In genomic region chr12:99259040-99259934, GRCh38 we compare ENCODE assay signal across 18 cellular contexts.
DNase-seq lines count a peak whose midpoint lies in the region; ATAC-seq and TF ChIP-seq lines count a peak whose summit lies in the region.
"Had no signal": no experiment of that assay in that cellular context is flagged by ENCODE, and none has a peak within 500 bp of the region (broad histone marks: within the 10 kb centered on the region; RNA-seq: fewer than 3 reads in every experiment).

No MANE protein-coding gene starts in this region.

- H3K4me3 Mint-ChIP-seq in stimulated activated effector memory CD8-positive, alpha-beta T cell treated with anti-CD3 and anti-CD28 coated beads, Interleukin-12 subunit alpha, Interleukin-12 subunit beta, amount 100 ng/mL, for 72 hours = no peak overlapping the region
- H3K4me3 Mint-ChIP-seq: activated naive CD8-positive, alpha-beta T cell; central memory CD8-positive, alpha-beta T cell had no signal

- no peak for TF ChIP-seq EP300 in suprapubic skin (IDR thresholded peaks at IDR 0.05)

- no peaks in the 10 kb centered on the region for H3K36me3 ChIP-seq in colonic mucosa
- no peaks in the 10 kb centered on the region for H3K36me3 ChIP-seq in suprapubic skin

- H3K36me3 Mint-ChIP-seq in stimulated activated effector memory CD8-positive, alpha-beta T cell treated with anti-CD3 and anti-CD28 coated beads, Interleukin-12 subunit alpha, Interleukin-12 subunit beta, amount 100 ng/mL, for 72 hours = no peaks in the 10 kb centered on the region
- H3K36me3 Mint-ChIP-seq: activated naive CD8-positive, alpha-beta T cell had no signal

- H3K4me3 ChIP-seq in colonic mucosa (no peak overlapping the region), suprapubic skin (no peak overlapping the region)

- no peaks in the 10 kb centered on the region for H3K27me3 ChIP-seq in colonic mucosa
- no peaks in the 10 kb centered on the region for H3K27me3 ChIP-seq in suprapubic skin

- WGBS in suprapubic skin = 56% methylated on average over 12 of the region's 12 CpGs

- no peaks in the 10 kb centered on the region for H3K4me1 Mint-ChIP-seq in stimulated activated effector memory CD8-positive, alpha-beta T cell treated with anti-CD3 and anti-CD28 coated beads, Interleukin-12 subunit alpha, Interleukin-12 subunit beta, amount 100 ng/mL, for 72 hours
- H3K4me1 Mint-ChIP-seq: central memory CD8-positive, alpha-beta T cell had no signal

- H3K9ac ChIP-seq in colonic mucosa (ENCODE audit: low read depth in 2 of 2, low read length in 2 of 2) = no peak overlapping the region

- peak; percentile 28 for ATAC-seq in stimulated activated effector memory CD8-positive, alpha-beta T cell treated with anti-CD3 and anti-CD28 coated beads, Interleukin-12 subunit alpha, Interleukin-12 subunit beta, amount 100 ng/mL, for 72 hours
- no peak for ATAC-seq in HG02588 (IDR thresholded peaks at IDR 0.05; ENCODE audit: unreplicated experiment)

- peak; percentile 13 for DNase-seq in NCI-H82 (lab: John Stamatoyannopoulos, UW)
- no peak for DNase-seq in NCI-H82 treated with DMSO at 0.1 percent for 48 hours (lab: John Stamatoyannopoulos, UW; ENCODE audit: unreplicated experiment)
- peak; percentile 92 for DNase-seq in cerebellar cortex (ENCODE audit: low spot score)
- DNase-seq in iris pigment epithelial cell (ENCODE audit: low read depth) = peak; percentile 6
- no peak for DNase-seq in stimulated activated effector memory CD8-positive, alpha-beta T cell treated with anti-CD3 and anti-CD28 coated beads, Interleukin-12 subunit alpha, Interleukin-12 subunit beta, amount 100 ng/mL, for 72 hours (ENCODE audit: low spot score in 2 of 2)
- DNase-seq in colonic mucosa = no peak
- no peak for DNase-seq in suprapubic skin (ENCODE audit: low spot score in 2 of 2)
- DNase-seq: ACHN; activated CD8-positive, alpha-beta memory T cell treated with anti-CD3 and anti-CD28 coated beads, Interleukin-2, amount 50 U/mL, for 4 hours; erythroblast; HCEC 1CT; Karpas-422; NCI-H187 treated with DMSO at 0.1 percent for 48 hours; occipital lobe had no signal

- H3K4me1 ChIP-seq in colonic mucosa = no peaks in the 10 kb centered on the region
- peaks cover 4% of the 10 kb centered on the region for H3K4me1 ChIP-seq in suprapubic skin

- TF ChIP-seq CTCF in colonic mucosa (IDR thresholded peaks at IDR 0.05) = no peak
- TF ChIP-seq CTCF in suprapubic skin (IDR thresholded peaks at IDR 0.05) = no peak

- peaks cover 20% of the 10 kb centered on the region for H3K9me3 Mint-ChIP-seq in stimulated activated effector memory CD8-positive, alpha-beta T cell treated with anti-CD3 and anti-CD28 coated beads, Interleukin-12 subunit alpha, Interleukin-12 subunit beta, amount 100 ng/mL, for 72 hours

- intact Hi-C loops in colonic mucosa (cut with DNase I) = no loop called here

- H3K27ac ChIP-seq in colonic mucosa (no peak overlapping the region), suprapubic skin (no peak overlapping the region)
- H3K27ac ChIP-seq: VCaP had no signal

- no peaks in the 10 kb centered on the region for H3K9me3 ChIP-seq in colonic mucosa
- H3K9me3 ChIP-seq in suprapubic skin = no peaks in the 10 kb centered on the region

- TF ChIP-seq POLR2A in suprapubic skin (IDR thresholded peaks at IDR 0.05) = no peak

- H3K27ac Mint-ChIP-seq in stimulated activated effector memory CD8-positive, alpha-beta T cell treated with anti-CD3 and anti-CD28 coated beads, Interleukin-12 subunit alpha, Interleukin-12 subunit beta, amount 100 ng/mL, for 72 hours = no peak overlapping the region
- H3K27ac Mint-ChIP-seq: activated naive CD8-positive, alpha-beta T cell had no signal

Comparison
In these comparisons a context has a peak if more than half of its experiments do, and no peak if none do; other contexts are left out.
1. DNase-seq: peak in NCI-H82 (single experiment), cerebellar cortex (single experiment) and iris pigment epithelial cell (single experiment); none in NCI-H82 treated with DMSO at 0.1 percent for 48 hours (single experiment), stimulated activated effector memory CD8-positive, alpha-beta T cell treated with anti-CD3 and anti-CD28 coated beads, Interleukin-12 subunit alpha, Interleukin-12 subunit beta, amount 100 ng/mL, for 72 hours (0 of 2), colonic mucosa (single experiment) and suprapubic skin (0 of 2).